ENCODE assay signal across 8 cellular contexts in the genomic region with DNA sequence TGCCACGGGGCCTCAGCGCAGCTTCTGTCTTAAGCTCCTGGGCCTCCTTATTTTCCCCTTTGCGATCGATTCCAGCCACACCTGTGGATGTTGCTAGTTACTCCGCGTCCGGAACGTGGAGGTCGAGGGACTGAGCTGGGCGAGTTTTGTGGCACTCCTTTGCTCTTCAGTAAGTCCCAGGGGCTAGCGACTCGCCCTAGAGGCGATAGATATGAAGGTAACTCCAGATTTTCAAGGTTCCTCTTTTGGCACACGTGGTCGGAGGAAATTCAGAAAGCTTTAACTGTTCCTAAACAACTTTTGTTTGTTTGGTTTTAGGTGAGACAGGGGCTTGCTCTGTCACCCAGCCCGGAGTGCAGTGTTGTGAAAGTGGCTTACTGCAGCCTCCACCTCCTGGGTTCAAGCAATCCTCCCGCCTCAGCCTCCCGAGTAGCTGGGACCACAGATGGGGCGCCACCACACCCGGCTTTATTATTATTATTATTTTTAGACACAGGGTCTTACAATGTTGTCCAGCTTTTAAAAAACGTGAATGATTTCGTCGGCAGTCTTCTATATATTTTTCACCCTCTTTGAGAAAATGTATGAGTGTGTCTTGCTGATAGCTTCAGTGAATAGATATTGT. TPM values are rescaled to one million over a fixed set of nuclear protein-coding genes. Genes with fewer than 3 reads are reported as not detected.
A peak's percentile ranks its signal among the peaks of the same experiment; 100 is the strongest.
DNase-seq lines count a peak whose midpoint lies in the region; ATAC-seq and TF ChIP-seq lines count a peak whose summit lies in the region.

No MANE protein-coding gene starts in this region.

- no peak overlapping the region for H3K4ac ChIP-seq in mesendoderm (ENCODE audit: low read depth, low read length)

- H2BK15ac ChIP-seq in mesendoderm (replicated peaks; ENCODE audit: low read depth), result no peak overlapping the region

- TF ChIP-seq POLR2A in vagina (IDR thresholded peaks at IDR 0.05), result no peak

- H3K4me3 ChIP-seq in BLaER1 (peak overlapping the region; percentile 95), dorsolateral prefrontal cortex (peak overlapping the region; percentile 70 to 99 (median 91)), mesendoderm (ENCODE audit: low read length) (peak overlapping the region; percentile 76), vagina (peak overlapping the region; percentile 81 to 86)

- CTCF ChIA-PET in RWPE1 (lab: Yijun Ruan, JAX), result interaction anchor here (0.7 kb wide), 1 partner anchor 12 kb away, joined by 5 read pairs; no protein-coding TSS in a partner anchor

- ATAC-seq in GM18870 (IDR thresholded peaks at IDR 0.05; ENCODE audit: unreplicated experiment), result peak; percentile 20
- ATAC-seq in HG03066 (IDR thresholded peaks at IDR 0.05; ENCODE audit: low read depth, unreplicated experiment), result peak; percentile 36

- H3K9me3 ChIP-seq in BLaER1 (no peaks in the 10 kb centered on the region), vagina (no peaks in the 10 kb centered on the region)

- H2BK120ac ChIP-seq in mesendoderm (ENCODE audit: low read depth, low read length), result no peak overlapping the region

- peak overlapping the region; percentile 85 for H3K56ac ChIP-seq in mesendoderm (ENCODE audit: low read length)

- no peaks in the 10 kb centered on the region for H3K27me3 ChIP-seq in BLaER1
- H3K27me3 ChIP-seq in dorsolateral prefrontal cortex, result no peaks in the 10 kb centered on the region
- H3K27me3 ChIP-seq in mesendoderm (ENCODE audit: insufficient read depth, low read length, poor library complexity), result peaks cover 12% of the 10 kb centered on the region
- no peaks in the 10 kb centered on the region for H3K27me3 ChIP-seq in vagina

- WGBS in mesendoderm (ENCODE audit: extremely low coverage, insufficient coverage, low lambda C conversion rate), result no CpG with 5 or more reads among the region's 23 CpGs

- DNase-seq in RWPE1 (ENCODE audit: low spot score), result no peak
- DNase-seq in dorsolateral prefrontal cortex, result peak in 1 of 10 donors; percentile 18
- no peak for DNase-seq in mesendoderm
- DNase-seq in vagina (ENCODE audit: extremely low spot score in 2 of 2), result no peak
- no peak for DNase-seq in NCI-H2107 (lab: John Stamatoyannopoulos, UW)

- H3K18ac ChIP-seq in mesendoderm (ENCODE audit: low read length), result no peak overlapping the region

- H3K27ac ChIP-seq in BLaER1 (peak overlapping the region; percentile 78), RWPE1 (peak overlapping the region; percentile 74), dorsolateral prefrontal cortex (peak overlapping the region in 57 of 59 donors; percentile 2 to 97 (median 85)), mesendoderm (ENCODE audit: low read depth, low read length) (no peak overlapping the region), vagina (peak overlapping the region; percentile 85)

- no peak overlapping the region for H4K8ac ChIP-seq in mesendoderm (ENCODE audit: low read depth, low read length)

- H2BK5ac ChIP-seq in mesendoderm (ENCODE audit: low read length), result no peak overlapping the region

- POLR2A ChIA-PET in RWPE1 (lab: Yijun Ruan, JAX; ENCODE audit: low non-redundant PET), result no interaction called here

- H3K9ac ChIP-seq in BLaER1, result peak overlapping the region; percentile 85
- peak overlapping the region; percentile 76 for H3K9ac ChIP-seq in mesendoderm (ENCODE audit: low read length)

- intact Hi-C loops in dorsolateral prefrontal cortex (cut with DNase I), result loop anchor here (1.0 to 5.0 kb wide), 2 partner anchors 36 to 155 kb away; no protein-coding TSS in a partner anchor
- intact Hi-C loops in vagina (cut with DNase I), result loop anchor here (10.0 kb wide), 1 partner anchor 138 kb away; no protein-coding TSS in a partner anchor

- no peak overlapping the region for H2AK5ac ChIP-seq in mesendoderm (ENCODE audit: low read length)

- H3K79me2 ChIP-seq in mesendoderm (ENCODE audit: control insufficient read depth, insufficient read depth, low read length), result no peaks in the 10 kb centered on the region

- H3K23ac ChIP-seq in mesendoderm (ENCODE audit: low read length), result no peak overlapping the region

- H3K79me1 ChIP-seq in mesendoderm (ENCODE audit: low read length), result no peaks in the 10 kb centered on the region

- peaks cover 20% of the 10 kb centered on the region for H3K4me1 ChIP-seq in BLaER1
- H3K4me1 ChIP-seq in mesendoderm (ENCODE audit: control insufficient read depth, low read depth, low read length), result no peaks in the 10 kb centered on the region
- H3K4me1 ChIP-seq in vagina, result peaks cover 43% of the 10 kb centered on the region

- peak overlapping the region; percentile 86 for H3K4me2 ChIP-seq in BLaER1
- H3K4me2 ChIP-seq in mesendoderm (ENCODE audit: low read length), result peak overlapping the region; percentile 97

- H4K20me1 ChIP-seq in BLaER1, result no peaks in the 10 kb centered on the region

- TF ChIP-seq CTCF in RWPE1 (conservative IDR thresholded peaks at IDR 0.05; ENCODE audit: low read depth), result no peak
- no peak for TF ChIP-seq CTCF in dorsolateral prefrontal cortex (IDR thresholded peaks at IDR 0.05 in 54 of 56, conservative IDR thresholded peaks at IDR 0.05 in 2 of 56; ENCODE audit: low read depth in 1 of 56, partially characterized antibody in 56 of 56)
- no peak for TF ChIP-seq CTCF in vagina (IDR thresholded peaks at IDR 0.05)

- H4K5ac ChIP-seq in mesendoderm (ENCODE audit: low read length), result no peak overlapping the region

- H3K36me3 ChIP-seq in BLaER1, result peaks cover under 1% of the 10 kb centered on the region; the same call in 1 of the 2 replicates
- no peaks in the 10 kb centered on the region for H3K36me3 ChIP-seq in mesendoderm (ENCODE audit: control insufficient read depth, insufficient read depth, low read length)
- peaks cover 0 to 4% of the 10 kb centered on the region in 2 donors for H3K36me3 ChIP-seq in vagina

RNA-seq across cellular contexts. Expression of a gene that starts 0.7 kb away (rescaled TPM):
- 10 to 100 TPM; 28.4 to 59.0 (median 40.3) TPM for total RNA-seq in dorsolateral prefrontal cortex
- polyA plus RNA-seq in mesendoderm (2013, experiment 1 of 2), result 6.1 TPM
- polyA plus RNA-seq in mesendoderm (2013, experiment 2 of 2), result 6.3 TPM
- total RNA-seq in vagina, result 59.2 TPM
